23 cellular contexts compared by ENCODE assay signal in genomic region chr2:109320195-109320935, GRCh38.
A peak's percentile ranks its signal among the peaks of the same experiment; 100 is the strongest.
DNase-seq lines count a peak whose midpoint lies in the region; ATAC-seq and TF ChIP-seq lines count a peak whose summit lies in the region.
"Had no signal": no experiment of that assay in that cellular context is flagged by ENCODE, and none has a peak within 500 bp of the region (broad histone marks: within the 10 kb centered on the region; RNA-seq: fewer than 3 reads in every experiment).

No MANE protein-coding gene starts in this region.

- H3K4me1 Mint-ChIP-seq in osteocyte (ENCODE audit: unreplicated experiment) = peaks cover 99% of the 10 kb centered on the region

- CTCF ChIA-PET in AG04450 (lab: Charles Lee) = no interaction called here

- H4K20me1 ChIP-seq in DND-41 (ENCODE audit: insufficient read depth, low read length) = no peaks in the 10 kb centered on the region

- no peaks in the 10 kb centered on the region for H3K9me3 Mint-ChIP-seq in osteocyte (ENCODE audit: unreplicated experiment)
- H3K9me3 Mint-ChIP-seq: CD4-positive, alpha-beta memory T cell; dendritic cell treated with granulocyte-macrophage colony-stimulating factor and Interleukin-4, amounts not matched to agents 40 ng/mL and 50 ng/mL, for 4 days had no signal

- no peak overlapping the region for H3K9ac ChIP-seq in DND-41 (ENCODE audit: low read depth, low read length)
- H3K9ac ChIP-seq: SK-N-SH had no signal

- peak overlapping the region; percentile 98 for H3K27ac Mint-ChIP-seq in osteocyte (ENCODE audit: unreplicated experiment)
- H3K27ac Mint-ChIP-seq: dendritic cell treated with granulocyte-macrophage colony-stimulating factor and Interleukin-4, amounts not matched to agents 40 ng/mL and 50 ng/mL, for 4 days had no signal

- no peaks in the 10 kb centered on the region for H3K9me3 ChIP-seq in AG04450 (ENCODE audit: control insufficient read depth, insufficient read depth, low read length)
- H3K9me3 ChIP-seq in DND-41 (ENCODE audit: insufficient read depth, low read length, severe bottlenecking) = no peaks in the 10 kb centered on the region
- H3K9me3 ChIP-seq: SK-N-SH had no signal

- DNase-seq in AG04450 (ENCODE audit: low read depth, low spot score) (no peak), DND-41 (peak; percentile 26), choroid plexus epithelial cell (ENCODE audit: low read depth) (peak; percentile 65), osteocyte (ENCODE audit: extremely low spot score, unreplicated experiment) (no peak), NCI-H82 (lab: John Stamatoyannopoulos, UW) (no peak), caudate nucleus (lab: John Stamatoyannopoulos, UW) (no peak)
- DNase-seq: activated CD4-positive, alpha-beta T cell treated with anti-CD3 and anti-CD28 coated beads, Interleukin-2, amount 50 U/mL, for 4 hours; activated CD8-positive, alpha-beta memory T cell treated with anti-CD3 and anti-CD28 coated beads, Interleukin-2, amount 50 U/mL, for 48 hours; activated effector memory CD4-positive, alpha-beta T cell treated with Interleukin-2 at 50 U/mL for 16 hours; amniotic stem cell; CD4-positive, alpha-beta memory T cell; DMS 273 treated with DMSO at 0.1 percent for 48 hours; glutamatergic neuron; NCI-H1092; NCI-H1930; NCI-H69; SK-N-SH; small intestine; stimulated activated CD4-positive, alpha-beta T cell treated with anti-CD3 and anti-CD28 coated beads, Interleukin-2, amount 100 ng/mL, for 24 hours; WERI-Rb-1 had no signal

- H3K79me2 ChIP-seq in DND-41 (ENCODE audit: insufficient read depth, low read length) = no peaks in the 10 kb centered on the region

- H3K27me3 Mint-ChIP-seq in osteocyte (ENCODE audit: unreplicated experiment) = no peaks in the 10 kb centered on the region

- H3K4me2 ChIP-seq in DND-41 (ENCODE audit: insufficient read depth, low read length) = no peak overlapping the region
- H3K4me2 ChIP-seq: SK-N-SH had no signal

- no peaks in the 10 kb centered on the region for H3K36me3 ChIP-seq in DND-41 (ENCODE audit: insufficient read depth, low read length)
- H3K36me3 ChIP-seq: WERI-Rb-1 had no signal

- peak overlapping the region; percentile 34 for H3K4me3 Mint-ChIP-seq in osteocyte (ENCODE audit: unreplicated experiment)
- H3K4me3 Mint-ChIP-seq: dendritic cell treated with granulocyte-macrophage colony-stimulating factor and Interleukin-4, amounts not matched to agents 40 ng/mL and 50 ng/mL, for 4 days had no signal

- TF ChIP-seq CTCF in AG04450 (IDR thresholded peaks at IDR 0.05; ENCODE audit: low read depth, low read length) (no peak), DND-41 (IDR thresholded peaks at IDR 0.05; ENCODE audit: borderline replicate concordance, extremely low read depth, low read length, poor library complexity, severe bottlenecking) (no peak), choroid plexus epithelial cell (conservative IDR thresholded peaks at IDR 0.05; ENCODE audit: low read depth, low read length) (no peak), osteocyte (IDR thresholded peaks at IDR 0.05) (no peak)

- H3K4me3 ChIP-seq in AG04450 (ENCODE audit: low read depth, low read length) (no peak overlapping the region), DND-41 (ENCODE audit: low read depth in 1 of 2, low read length in 2 of 2) (no peak overlapping the region), choroid plexus epithelial cell (ENCODE audit: low read depth, low read length) (no peak overlapping the region)

- H2AFZ ChIP-seq in DND-41 (ENCODE audit: low read depth, low read length) = no peak overlapping the region

- POLR2A ChIA-PET in AG04450 (lab: Yijun Ruan, JAX) = interaction anchor here (0.6 kb wide), 1 partner anchor 127 kb away, joined by 11 read pairs; no protein-coding TSS in a partner anchor

- H3K27me3 ChIP-seq in AG04450 (ENCODE audit: control insufficient read depth, insufficient read depth, low read length) (no peaks in the 10 kb centered on the region), DND-41 (ENCODE audit: insufficient read depth, low read length, poor library complexity) (no peaks in the 10 kb centered on the region)

- H3K4me1 ChIP-seq in DND-41 (ENCODE audit: insufficient read depth, low read length) = no peaks in the 10 kb centered on the region

- ATAC-seq in DND-41 (ENCODE audit: insufficient read depth, low read depth) (peak; percentile 62), HG03095 (IDR thresholded peaks at IDR 0.05; ENCODE audit: unreplicated experiment) (no peak)
- ATAC-seq: HCT116 had no signal

- H3K36me3 Mint-ChIP-seq in osteocyte (ENCODE audit: unreplicated experiment) = no peaks in the 10 kb centered on the region
- H3K36me3 Mint-ChIP-seq: CD4-positive, alpha-beta memory T cell had no signal

- H3K27ac ChIP-seq in AG04450 (ENCODE audit: low read depth, low read length) (peak overlapping the region; percentile 39), DND-41 (ENCODE audit: low read length) (no peak overlapping the region), caudate nucleus (ENCODE audit: low read depth, low read length) (no peak overlapping the region)
- H3K27ac ChIP-seq: WERI-Rb-1 had no signal

Comparison
In these comparisons a context has a peak if more than half of its experiments do, and no peak if none do; other contexts are left out.
1. DNase-seq: peak in DND-41 (single experiment) and choroid plexus epithelial cell (single experiment); none in AG04450 (single experiment), osteocyte (single experiment), NCI-H82 (single experiment) and caudate nucleus (0 of 61).